ENCODE assay signal across 18 cellular contexts in the genomic region with DNA sequence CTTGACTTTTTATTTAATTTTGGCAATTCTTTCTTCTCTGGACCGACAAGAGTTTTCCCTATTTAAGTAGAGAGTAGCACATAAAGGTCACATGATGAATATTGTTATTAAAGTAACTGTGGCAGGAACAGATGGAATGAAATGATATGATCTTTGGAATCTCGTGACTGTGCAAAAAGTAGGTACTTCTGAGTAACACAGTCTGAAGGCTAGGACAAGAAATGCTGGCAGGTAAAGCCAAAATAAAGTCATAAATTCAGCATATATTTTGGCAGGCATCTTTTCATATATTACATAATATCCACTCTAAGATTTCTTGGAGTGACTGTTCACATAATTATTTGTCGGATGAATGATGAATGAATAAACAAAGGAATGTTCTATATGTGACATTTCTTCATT.
DNase-seq lines count a peak whose midpoint lies in the region; FAIRE-seq and TF ChIP-seq lines count a peak whose summit lies in the region.
"Had no signal": no experiment of that assay in that cellular context is flagged by ENCODE, and none has a peak within 500 bp of the region (broad histone marks: within the 10 kb centered on the region; RNA-seq: fewer than 3 reads in every experiment).

No MANE protein-coding gene starts in this region.

- FAIRE-seq in D721Med (lab: Jason Lieb, UNC): no peak
- FAIRE-seq: H54 had no signal

- no peak for TF ChIP-seq POLR2A in spleen (IDR thresholded peaks at IDR 0.05)

- intact Hi-C loops in spleen (cut with DNase I; ENCODE audit: low total_unique reads): no loop called here

- H3K27ac ChIP-seq in GM23248 (no peak overlapping the region), parathyroid adenoma (peak overlapping the region; percentile 83), spleen (no peak overlapping the region)
- H3K27ac ChIP-seq: RWPE1, SJCRH30 had no signal

- H3K9me3 Mint-ChIP-seq in chondrocyte (ENCODE audit: low read depth): peaks cover 8% of the 10 kb centered on the region

- H3K36me3 Mint-ChIP-seq in chondrocyte (ENCODE audit: low read depth): peaks cover 4% of the 10 kb centered on the region

- peak overlapping the region; percentile 87 for H3K27ac Mint-ChIP-seq in chondrocyte (ENCODE audit: unreplicated experiment)

- no peak overlapping the region for H3K4me2 ChIP-seq in GM23248 (ENCODE audit: unreplicated experiment)
- H3K4me2 ChIP-seq in parathyroid adenoma (ENCODE audit: low read length): peak overlapping the region; percentile 62

- H3K9me3 ChIP-seq in GM23248 (ENCODE audit: low read depth): no peaks in the 10 kb centered on the region
- peaks cover under 1% of the 10 kb centered on the region for H3K9me3 ChIP-seq in parathyroid adenoma (ENCODE audit: control insufficient read depth, low read length)
- peaks cover 0 to 4% (median 0%) of the 10 kb centered on the region in 8 donors for H3K9me3 ChIP-seq in spleen
- H3K9me3 ChIP-seq: SJCRH30 had no signal

- H3K9ac ChIP-seq in GM23248 (no peak overlapping the region), parathyroid adenoma (no peak overlapping the region)

- peak; percentile 11 for DNase-seq in GM23248
- DNase-seq in NCI-H446 treated with DMSO at 0.1 percent for 48 hours (lab: John Stamatoyannopoulos, UW): peak; percentile 44
- DNase-seq in chondrocyte (ENCODE audit: low spot score): no peak
- no peak for DNase-seq in ureter (ENCODE audit: low spot score)
- no peak for DNase-seq in EL
- no peak for DNase-seq in spleen
- no peak for DNase-seq in D721Med (ENCODE audit: insufficient read length, low spot score)
- DNase-seq: ACHN, Calu3, DMS79 treated with DMSO at 0.1 percent for 48 hours, Karpas-422, NCI-H1417, NCI-H187 treated with DMSO at 0.1 percent for 48 hours, NCI-H774, SJCRH30 had no signal

- H2AFZ ChIP-seq in GM23248: no peak overlapping the region
- H2AFZ ChIP-seq in parathyroid adenoma: peak overlapping the region; percentile 13

- peaks cover 5% of the 10 kb centered on the region for H3F3A ChIP-seq in GM23248 (ENCODE audit: insufficient read depth)

- H3K27me3 ChIP-seq in GM23248 (replicated peaks; ENCODE audit: insufficient read depth) (no peaks in the 10 kb centered on the region), parathyroid adenoma (ENCODE audit: control insufficient read depth, insufficient read depth, low read length) (no peaks in the 10 kb centered on the region), spleen (replicated peaks in 1 of 7) (no peaks in the 10 kb centered on the region)
- H3K27me3 ChIP-seq: SJCRH30 had no signal

- H3K79me2 ChIP-seq in GM23248 (ENCODE audit: insufficient read depth) (no peaks in the 10 kb centered on the region), parathyroid adenoma (no peaks in the 10 kb centered on the region)

- no peaks in the 10 kb centered on the region for H3K27me3 Mint-ChIP-seq in chondrocyte (ENCODE audit: low read depth)

- peaks cover 43% of the 10 kb centered on the region for H3K4me1 Mint-ChIP-seq in chondrocyte (ENCODE audit: low read depth)

- H3K36me3 ChIP-seq in GM23248 (ENCODE audit: low read depth) (no peaks in the 10 kb centered on the region), parathyroid adenoma (ENCODE audit: control insufficient read depth, insufficient read depth, low read length) (no peaks in the 10 kb centered on the region), spleen (no peaks in the 10 kb centered on the region)
- H3K36me3 ChIP-seq: SJCRH30 had no signal

- no peaks in the 10 kb centered on the region for H3K9me2 ChIP-seq in GM23248 (ENCODE audit: insufficient read depth)

- H4K20me1 ChIP-seq in GM23248 (ENCODE audit: insufficient read depth): no peaks in the 10 kb centered on the region

- no peak overlapping the region for H3K4me3 Mint-ChIP-seq in chondrocyte (ENCODE audit: unreplicated experiment)

- H3K4me1 ChIP-seq in GM23248 (ENCODE audit: insufficient read depth) (peaks cover 11% of the 10 kb centered on the region; the same call in 1 of the 2 replicates), parathyroid adenoma (peaks cover 42% of the 10 kb centered on the region), spleen (no peaks in the 10 kb centered on the region)
- H3K4me1 ChIP-seq: SJCRH30 had no signal

- TF ChIP-seq CTCF in chondrocyte (IDR thresholded peaks at IDR 0.05) (no peak), parathyroid adenoma (IDR thresholded peaks at IDR 0.05) (no peak), spleen (IDR thresholded peaks at IDR 0.05 in 8 of 11, conservative IDR thresholded peaks at IDR 0.05 in 3 of 11) (no peak), D721Med (IDR thresholded peaks at IDR 0.05; ENCODE audit: insufficient read depth, missing control alignments) (no peak)

- in situ Hi-C loops in GM23248 (cut with MboI): no loop called here

- no peak overlapping the region for H3K4me3 ChIP-seq in GM23248
- H3K4me3 ChIP-seq in parathyroid adenoma (ENCODE audit: low read depth, low read length): peak overlapping the region; percentile 19
- no peak overlapping the region for H3K4me3 ChIP-seq in spleen
- H3K4me3 ChIP-seq: SJCRH30 had no signal

- WGBS in GM23248 (ENCODE audit: low coverage in 1 of 2, low lambda C conversion rate in 2 of 2, missing lambda C conversion rate in 2 of 2), 2 experiments: 51 to 54% methylated on average over 3 of the region's 3 CpGs
- WGBS in spleen, 5 donors: 46 to 59% (median 49%) methylated on average over 3 of the region's 3 CpGs

Comparison
In these comparisons a context has a peak if more than half of its experiments do, and no peak if none do; other contexts are left out.
1. DNase-seq: peak in GM23248 (single experiment) and NCI-H446 treated with DMSO at 0.1 percent for 48 hours (single experiment); none in chondrocyte (single experiment), ureter (single experiment), EL (single experiment), spleen (single experiment) and D721Med (single experiment).